In genomic region chr9:107172160-107172978, GRCh38 we compare ENCODE assay signal across 1 cellular context.
TF ChIP-seq lines count a peak whose summit lies in the region.

No MANE protein-coding gene starts in this region.

TF ChIP-seq in GM23338, 12 proteins besides CTCF, POLR2A, EP300 and RAD21 (continued from another document):
- no peak for TF ChIP-seq POLR2AphosphoS5 (IDR thresholded peaks at IDR 0.05; ENCODE audit: low read depth)
- TF ChIP-seq, protein P1, sequence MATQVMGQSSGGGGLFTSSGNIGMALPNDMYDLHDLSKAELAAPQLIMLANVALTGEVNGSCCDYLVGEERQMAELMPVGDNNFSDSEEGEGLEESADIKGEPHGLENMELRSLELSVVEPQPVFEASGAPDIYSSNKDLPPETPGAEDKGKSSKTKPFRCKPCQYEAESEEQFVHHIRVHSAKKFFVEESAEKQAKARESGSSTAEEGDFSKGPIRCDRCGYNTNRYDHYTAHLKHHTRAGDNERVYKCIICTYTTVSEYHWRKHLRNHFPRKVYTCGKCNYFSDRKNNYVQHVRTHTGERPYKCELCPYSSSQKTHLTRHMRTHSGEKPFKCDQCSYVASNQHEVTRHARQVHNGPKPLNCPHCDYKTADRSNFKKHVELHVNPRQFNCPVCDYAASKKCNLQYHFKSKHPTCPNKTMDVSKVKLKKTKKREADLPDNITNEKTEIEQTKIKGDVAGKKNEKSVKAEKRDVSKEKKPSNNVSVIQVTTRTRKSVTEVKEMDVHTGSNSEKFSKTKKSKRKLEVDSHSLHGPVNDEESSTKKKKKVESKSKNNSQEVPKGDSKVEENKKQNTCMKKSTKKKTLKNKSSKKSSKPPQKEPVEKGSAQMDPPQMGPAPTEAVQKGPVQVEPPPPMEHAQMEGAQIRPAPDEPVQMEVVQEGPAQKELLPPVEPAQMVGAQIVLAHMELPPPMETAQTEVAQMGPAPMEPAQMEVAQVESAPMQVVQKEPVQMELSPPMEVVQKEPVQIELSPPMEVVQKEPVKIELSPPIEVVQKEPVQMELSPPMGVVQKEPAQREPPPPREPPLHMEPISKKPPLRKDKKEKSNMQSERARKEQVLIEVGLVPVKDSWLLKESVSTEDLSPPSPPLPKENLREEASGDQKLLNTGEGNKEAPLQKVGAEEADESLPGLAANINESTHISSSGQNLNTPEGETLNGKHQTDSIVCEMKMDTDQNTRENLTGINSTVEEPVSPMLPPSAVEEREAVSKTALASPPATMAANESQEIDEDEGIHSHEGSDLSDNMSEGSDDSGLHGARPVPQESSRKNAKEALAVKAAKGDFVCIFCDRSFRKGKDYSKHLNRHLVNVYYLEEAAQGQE (IDR thresholded peaks at IDR 0.05; ENCODE audit: unreplicated experiment): no peak
TF ChIP-seq in GM23338: peak in this region for 0.
